19 cellular contexts compared by ENCODE assay signal in genomic region chr9:134491856-134492255, GRCh38.
DNase-seq lines count a peak whose midpoint lies in the region; ATAC-seq, FAIRE-seq and TF ChIP-seq lines count a peak whose summit lies in the region.
"Had no signal": no experiment of that assay in that cellular context is flagged by ENCODE, and none has a peak within 500 bp of the region (broad histone marks: within the 10 kb centered on the region; RNA-seq: fewer than 3 reads in every experiment).

No MANE protein-coding gene starts in this region.

- peak overlapping the region in 7 of 10 donors; percentile 39 to 69 (median 44) for H3K27ac ChIP-seq in heart right ventricle

- H3K27ac Mint-ChIP-seq in activated naive CD4-positive, alpha-beta T cell treated with anti-CD3 and anti-CD28 coated beads for 36 hours: no peak overlapping the region
- no peak overlapping the region for H3K27ac Mint-ChIP-seq in type B pancreatic cell
- H3K27ac Mint-ChIP-seq: activated CD4-positive, alpha-beta memory T cell treated with anti-CD3 and anti-CD28 coated beads for 36 hours had no signal

- H3K27me3 Mint-ChIP-seq in activated naive CD4-positive, alpha-beta T cell treated with anti-CD3 and anti-CD28 coated beads for 36 hours (ENCODE audit: low read depth): peaks cover 12% of the 10 kb centered on the region
- peaks cover 15% of the 10 kb centered on the region for H3K27me3 Mint-ChIP-seq in type B pancreatic cell

- no peak for ATAC-seq in left cardiac atrium
- no peak for ATAC-seq in heart right ventricle
- no peak for ATAC-seq in sciatic nerve
- no peak for ATAC-seq in HG03354 (IDR thresholded peaks at IDR 0.05; ENCODE audit: poor library complexity, severe bottlenecking, unreplicated experiment)
- ATAC-seq: naive thymus-derived CD8-positive, alpha-beta T cell; stimulated activated naive CD8-positive, alpha-beta T cell treated with anti-CD3 and anti-CD28 coated beads, Interleukin-15, amount 100 ng/mL, for 72 hours had no signal

- peaks cover 0 to 29% (median 4%) of the 10 kb centered on the region in 9 donors for H3K4me1 ChIP-seq in heart right ventricle

- 78% methylated on average over 11 of the region's 11 CpGs for WGBS in heart right ventricle, 2 donors

- no peaks in the 10 kb centered on the region for H3K4me1 Mint-ChIP-seq in activated naive CD4-positive, alpha-beta T cell treated with anti-CD3 and anti-CD28 coated beads for 36 hours (ENCODE audit: low read depth)
- peaks cover 28% of the 10 kb centered on the region for H3K4me1 Mint-ChIP-seq in type B pancreatic cell (ENCODE audit: unreplicated experiment)
- H3K4me1 Mint-ChIP-seq: stimulated activated naive CD8-positive, alpha-beta T cell treated with anti-CD3 and anti-CD28 coated beads, Interleukin-15, amount 100 ng/mL, for 72 hours had no signal

- intact Hi-C loops in cardiac septum (cut with DNase I): no loop called here
- intact Hi-C loops in left cardiac atrium (cut with DNase I): no loop called here
- intact Hi-C loops in heart right ventricle (cut with DNase I): loop anchor here in 2 of 10 donors (5.0 to 10.0 kb wide), 2 partner anchors 35 to 53 kb away; no protein-coding TSS in a partner anchor
- intact Hi-C loops in sciatic nerve (cut with DNase I): no loop called here
- intact Hi-C loops in activated naive CD4-positive, alpha-beta T cell treated with anti-CD3 and anti-CD28 coated beads for 36 hours (cut with micrococcal nuclease): no loop called here

- no peak for FAIRE-seq in HTR-8/SVneo (lab: Jason Lieb, UNC)
- FAIRE-seq: astrocyte had no signal

- H3K27me3 ChIP-seq in heart right ventricle: peaks cover 0 to 53% (median 20%) of the 10 kb centered on the region in 7 donors

- H3K9me3 Mint-ChIP-seq in activated naive CD4-positive, alpha-beta T cell treated with anti-CD3 and anti-CD28 coated beads for 36 hours: no peaks in the 10 kb centered on the region
- H3K9me3 Mint-ChIP-seq in type B pancreatic cell: no peaks in the 10 kb centered on the region
- H3K9me3 Mint-ChIP-seq: activated CD4-positive, alpha-beta memory T cell treated with anti-CD3 and anti-CD28 coated beads for 36 hours; stimulated activated naive CD8-positive, alpha-beta T cell treated with anti-CD3 and anti-CD28 coated beads, Interleukin-15, amount 100 ng/mL, for 72 hours had no signal

- CTCF ChIA-PET in activated naive CD4-positive, alpha-beta T cell treated with anti-CD3 and anti-CD28 coated beads for 36 hours (lab: Charles Lee): interaction anchor here (0.6 kb wide), 1 partner anchor 321 kb away, joined by 4 read pairs; no protein-coding TSS in a partner anchor

- no peaks in the 10 kb centered on the region for H3K9me3 ChIP-seq in heart right ventricle

- peak; percentile 44 for DNase-seq in cardiac septum (ENCODE audit: low spot score)
- DNase-seq in left cardiac atrium: no peak
- DNase-seq in heart right ventricle: no peak
- peak; percentile 53 for DNase-seq in sciatic nerve (ENCODE audit: low spot score)
- no peak for DNase-seq in activated naive CD4-positive, alpha-beta T cell treated with anti-CD3 and anti-CD28 coated beads for 36 hours
- no peak for DNase-seq in type B pancreatic cell (ENCODE audit: extremely low spot score, unreplicated experiment)
- DNase-seq in HTR-8/SVneo (ENCODE audit: insufficient read length, low spot score): no peak
- DNase-seq: ACHN; activated CD4-positive, alpha-beta memory T cell treated with anti-CD3 and anti-CD28 coated beads for 36 hours; activated naive CD4-positive, alpha-beta T cell treated with Interleukin-2 at 50 U/mL for 16 hours; hypothalamus; Kasumi-1; mesendoderm; NCI-H1930; stimulated activated CD4-positive, alpha-beta T cell treated with anti-CD3 and anti-CD28 coated beads, Interleukin-2, amount 100 ng/mL, for 48 hours; stimulated activated naive CD8-positive, alpha-beta T cell treated with anti-CD3 and anti-CD28 coated beads, Interleukin-15, amount 100 ng/mL, for 72 hours had no signal

- H3K36me3 ChIP-seq in heart right ventricle: no peaks in the 10 kb centered on the region

- no peak for TF ChIP-seq CTCF in heart right ventricle (IDR thresholded peaks at IDR 0.05)
- no peak for TF ChIP-seq CTCF in type B pancreatic cell (conservative IDR thresholded peaks at IDR 0.05)

- H3K36me3 Mint-ChIP-seq in activated naive CD4-positive, alpha-beta T cell treated with anti-CD3 and anti-CD28 coated beads for 36 hours (ENCODE audit: low read depth): no peaks in the 10 kb centered on the region
- no peaks in the 10 kb centered on the region for H3K36me3 Mint-ChIP-seq in type B pancreatic cell
- H3K36me3 Mint-ChIP-seq: activated CD4-positive, alpha-beta memory T cell treated with anti-CD3 and anti-CD28 coated beads for 36 hours; naive thymus-derived CD8-positive, alpha-beta T cell had no signal

- H3K4me3 Mint-ChIP-seq in activated naive CD4-positive, alpha-beta T cell treated with anti-CD3 and anti-CD28 coated beads for 36 hours: no peak overlapping the region
- no peak overlapping the region for H3K4me3 Mint-ChIP-seq in type B pancreatic cell
- H3K4me3 Mint-ChIP-seq: activated CD4-positive, alpha-beta memory T cell treated with anti-CD3 and anti-CD28 coated beads for 36 hours; naive thymus-derived CD8-positive, alpha-beta T cell; stimulated activated naive CD8-positive, alpha-beta T cell treated with anti-CD3 and anti-CD28 coated beads, Interleukin-15, amount 100 ng/mL, for 72 hours had no signal

- no peak overlapping the region for H3K4me3 ChIP-seq in heart right ventricle

Comparison
In these comparisons a context has a peak if more than half of its experiments do, and no peak if none do; other contexts are left out.
1. DNase-seq: peak in cardiac septum (single experiment) and sciatic nerve (single experiment); none in left cardiac atrium (single experiment), heart right ventricle (0 of 2), activated naive CD4-positive, alpha-beta T cell treated with anti-CD3 and anti-CD28 coated beads for 36 hours (single experiment), type B pancreatic cell (single experiment) and HTR-8/SVneo (single experiment).